ENCODE assay signal across 8 cellular contexts in the genomic region with DNA sequence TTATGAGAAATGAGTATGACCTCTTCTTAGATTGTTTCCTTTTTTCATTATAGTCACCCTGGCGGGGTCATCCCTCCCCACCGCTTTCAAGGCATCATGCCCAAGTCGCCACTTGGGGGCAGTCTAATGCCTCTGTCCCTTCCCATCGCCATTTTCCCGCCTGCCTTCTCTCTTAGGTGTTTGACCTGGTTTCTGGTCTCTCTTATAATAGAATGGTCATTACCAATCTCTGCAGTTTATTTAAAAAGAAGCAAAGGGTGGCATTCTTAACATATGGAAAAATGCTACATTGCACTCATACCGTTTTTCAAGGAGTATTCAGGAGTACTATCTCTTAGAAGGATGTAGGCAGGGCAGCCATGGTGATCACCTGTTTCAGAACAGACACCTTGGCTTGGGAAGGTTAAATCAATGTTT. TPM values are rescaled to one million over a fixed set of nuclear protein-coding genes. Genes with fewer than 3 reads are reported as not detected.
DNase-seq lines count a peak whose midpoint lies in the region; ATAC-seq and TF ChIP-seq lines count a peak whose summit lies in the region.

No MANE protein-coding gene starts in this region.

- no peak overlapping the region for H3K27ac Mint-ChIP-seq in activated CD4-positive, alpha-beta T cell treated with anti-CD3 and anti-CD28 coated beads, Interleukin-2, amount 10 ng/mL, durations not matched to agents 24 days and 14 days

- peaks cover 25% of the 10 kb centered on the region for H3K27me3 Mint-ChIP-seq in activated CD4-positive, alpha-beta T cell treated with anti-CD3 and anti-CD28 coated beads, Interleukin-2, amount 10 ng/mL, durations not matched to agents 24 days and 14 days

- no peak overlapping the region for H3K4me3 ChIP-seq in lung

- peaks cover 5% of the 10 kb centered on the region for H3K4me1 Mint-ChIP-seq in activated CD4-positive, alpha-beta T cell treated with anti-CD3 and anti-CD28 coated beads, Interleukin-2, amount 10 ng/mL, durations not matched to agents 24 days and 14 days

- peaks cover under 1 to 4% of the 10 kb centered on the region in 2 donors for H3K4me1 ChIP-seq in lung (ENCODE audit: control insufficient read depth in 2 of 2, insufficient read depth in 2 of 2, low read length in 2 of 2)

- intact Hi-C loops in activated CD4-positive, alpha-beta T cell treated with anti-CD3 and anti-CD28 coated beads, Interleukin-2, amount 10 ng/mL, durations not matched to agents 24 days and 14 days (cut with micrococcal nuclease), result loop anchor here (1.0 to 10.0 kb wide), 4 partner anchors 99 to 633 kb away; a partner anchor contains a TSS

- no peak overlapping the region for H3K27ac ChIP-seq in lung (ENCODE audit: low read depth in 1 of 2, low read length in 1 of 2)

- DNase-seq in GM10266 (ENCODE audit: extremely low spot score) (peak; percentile 71), NCI-H526 treated with DMSO at 0.1 percent for 48 hours (lab: John Stamatoyannopoulos, UW) (peak; percentile 77), dermis microvascular lymphatic vessel endothelial cell (ENCODE audit: low read depth in 2 of 2) (peak; percentile 56 to 74), lung (ENCODE audit: low spot score) (peak; percentile 72)
- DNase-seq in activated CD4-positive, alpha-beta T cell treated with anti-CD3 and anti-CD28 coated beads, Interleukin-2, amount 10 ng/mL, durations not matched to agents 24 days and 14 days, result peak; percentile 90
- DNase-seq in stimulated activated CD8-positive, alpha-beta memory T cell treated with anti-CD3 and anti-CD28 coated beads, Interleukin-2, amount 100 ng/mL, for 1 hour (ENCODE audit: low read depth in 2 of 2), result peak; percentile 17 to 22

- H3K36me3 ChIP-seq in lung (ENCODE audit: control insufficient read depth in 2 of 2, insufficient read depth in 2 of 2, low read length in 2 of 2), result no peaks in the 10 kb centered on the region

- no peak overlapping the region for H3K4me3 Mint-ChIP-seq in activated CD4-positive, alpha-beta T cell treated with anti-CD3 and anti-CD28 coated beads, Interleukin-2, amount 10 ng/mL, durations not matched to agents 24 days and 14 days

- H3K27me3 ChIP-seq in lung (ENCODE audit: control insufficient read depth, insufficient read depth), result no peaks in the 10 kb centered on the region

- WGBS in lung, 2 donors, result 24 to 31% methylated on average over 6 of the region's 6 CpGs

- H3K9me3 Mint-ChIP-seq in activated CD4-positive, alpha-beta T cell treated with anti-CD3 and anti-CD28 coated beads, Interleukin-2, amount 10 ng/mL, durations not matched to agents 24 days and 14 days, result no peaks in the 10 kb centered on the region

- no peaks in the 10 kb centered on the region for H3K9me3 ChIP-seq in lung (ENCODE audit: control insufficient read depth in 2 of 2, insufficient read depth in 1 of 2, low read length in 1 of 2)

- ATAC-seq in HG03280 (IDR thresholded peaks at IDR 0.05; ENCODE audit: unreplicated experiment) (peak; percentile 85), lung (ENCODE audit: insufficient read depth, low FRiP score) (peak; percentile 57), HG03135 (IDR thresholded peaks at IDR 0.05; ENCODE audit: unreplicated experiment) (no peak)

- H3K36me3 Mint-ChIP-seq in activated CD4-positive, alpha-beta T cell treated with anti-CD3 and anti-CD28 coated beads, Interleukin-2, amount 10 ng/mL, durations not matched to agents 24 days and 14 days (ENCODE audit: low read depth), result no peaks in the 10 kb centered on the region

- TF ChIP-seq CTCF in GM10266 (IDR thresholded peaks at IDR 0.05; ENCODE audit: control insufficient read depth, insufficient read depth, low read depth, missing control alignments) (peak; percentile 83), lung (IDR thresholded peaks at IDR 0.05; ENCODE audit: control extremely low read depth, extremely low read depth) (peak; percentile 72)

RNA-seq across cellular contexts. Expression of a gene that starts 25.2 kb away (rescaled TPM):
- total RNA-seq in activated CD4-positive, alpha-beta T cell treated with anti-CD3 and anti-CD28 coated beads, Interleukin-2, amount 10 ng/mL, durations not matched to agents 24 days and 14 days, result not detected in 2 replicates
- not detected in 2 replicates for total RNA-seq in dermis microvascular lymphatic vessel endothelial cell
- total RNA-seq in lung, result under 1 TPM in 1 of 2 donors, not detected in 1; 0.17 TPM
- not detected for polyA plus RNA-seq in lung

RNA-seq across cellular contexts. Expression of a gene that starts 31.2 kb away (rescaled TPM):
- 49.8 and 54.7 TPM in 2 replicates for total RNA-seq in activated CD4-positive, alpha-beta T cell treated with anti-CD3 and anti-CD28 coated beads, Interleukin-2, amount 10 ng/mL, durations not matched to agents 24 days and 14 days
- total RNA-seq in dermis microvascular lymphatic vessel endothelial cell (53.6 and 55.2 TPM in 2 replicates), lung (10 to 100 TPM; 36.7 to 53.3 TPM)
- 10 to 100 TPM; 28.1 to 45.6 TPM for polyA plus RNA-seq in lung

Comparison
In these comparisons a context has a peak if more than half of its experiments do, and no peak if none do; other contexts are left out.
1. DNase-seq: peak in every context shown above with its lines; median percentile 90 in activated CD4-positive, alpha-beta T cell treated with anti-CD3 and anti-CD28 coated beads, Interleukin-2, amount 10 ng/mL, durations not matched to agents 24 days and 14 days; 77 in NCI-H526 treated with DMSO at 0.1 percent for 48 hours; 72 in lung; 71 in GM10266; 65 in dermis microvascular lymphatic vessel endothelial cell; 20 in stimulated activated CD8-positive, alpha-beta memory T cell treated with anti-CD3 and anti-CD28 coated beads, Interleukin-2, amount 100 ng/mL, for 1 hour.